16 cellular contexts compared by ENCODE assay signal in the genomic region with DNA sequence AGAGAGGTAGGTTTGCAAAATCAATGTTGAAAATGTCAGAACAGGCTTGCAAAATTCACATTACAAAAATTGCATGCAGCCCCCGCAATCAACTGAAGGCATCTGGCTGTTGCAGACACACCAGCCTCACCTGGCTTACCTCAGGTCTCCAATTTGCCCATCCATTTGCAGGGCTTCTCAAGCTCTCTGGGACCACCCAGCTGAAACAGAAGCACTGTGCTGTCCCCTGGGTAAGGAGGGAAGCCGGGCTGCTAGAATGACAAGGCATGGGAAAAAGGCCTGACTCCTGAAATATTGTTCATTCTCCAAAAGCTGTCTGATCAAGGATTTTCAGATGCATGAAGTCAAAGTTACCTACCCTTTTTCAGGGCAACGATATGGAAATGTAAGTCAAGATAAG. TPM values are rescaled to one million over a fixed set of nuclear protein-coding genes. Genes with fewer than 3 reads are reported as not detected.
DNase-seq lines count a peak whose midpoint lies in the region; ATAC-seq and TF ChIP-seq lines count a peak whose summit lies in the region.
"Had no signal": no experiment of that assay in that cellular context is flagged by ENCODE, and none has a peak within 500 bp of the region (broad histone marks: within the 10 kb centered on the region; RNA-seq: fewer than 3 reads in every experiment).

No MANE protein-coding gene starts in this region.

- no peak overlapping the region; a peak in 1 of 4 replicates for H3K4me3 ChIP-seq in DND-41 (ENCODE audit: low read depth in 1 of 2, low read length in 2 of 2)
- H3K4me3 ChIP-seq in PC-9: no peak overlapping the region
- no peak overlapping the region for H3K4me3 ChIP-seq in esophagus (ENCODE audit: low read depth in 1 of 2, low read length in 2 of 2)
- no peak overlapping the region for H3K4me3 ChIP-seq in sigmoid colon
- H3K4me3 ChIP-seq: SJSA1 had no signal

- no peak for TF ChIP-seq POLR2A in sigmoid colon (IDR thresholded peaks at IDR 0.05)

- H3F3A ChIP-seq in PC-9 (ENCODE audit: insufficient read depth, low read depth): peaks cover 29% of the 10 kb centered on the region

- H2AFZ ChIP-seq in DND-41 (ENCODE audit: low read depth, low read length) (peak overlapping the region; percentile 28; the same call in 1 of the 2 replicates), PC-9 (no peak overlapping the region)

- H3K27ac ChIP-seq in DND-41 (ENCODE audit: low read length) (peak overlapping the region; percentile 78), PC-9 (peak overlapping the region; percentile 99), esophagus (ENCODE audit: low read depth in 2 of 2, low read length in 1 of 2) (peak overlapping the region; percentile 43 to 57), sigmoid colon (no peak overlapping the region)
- H3K27ac ChIP-seq: C4-2B, SJSA1 had no signal

- TF ChIP-seq CTCF in DND-41 (IDR thresholded peaks at IDR 0.05; ENCODE audit: borderline replicate concordance, extremely low read depth, low read length, poor library complexity, severe bottlenecking) (no peak), PC-9 (conservative IDR thresholded peaks at IDR 0.05) (no peak), sigmoid colon (IDR thresholded peaks at IDR 0.05) (no peak), GM13977 (IDR thresholded peaks at IDR 0.05; ENCODE audit: extremely low read depth, insufficient read depth, missing control alignments) (no peak)

- no peak for TF ChIP-seq EP300 in sigmoid colon (IDR thresholded peaks at IDR 0.05)

- no peaks in the 10 kb centered on the region for H3K79me2 ChIP-seq in DND-41 (ENCODE audit: insufficient read depth, low read length)
- H3K79me2 ChIP-seq in PC-9 (ENCODE audit: low read depth): 0 out of 2 replicates have a peak, but pooled peaks cover 6% of the 10 kb centered on the region

- POLR2A ChIA-PET in PC-9 (lab: Charles Lee; ENCODE audit: unreplicated experiment): no interaction called here

- H3K4me1 ChIP-seq in DND-41 (ENCODE audit: insufficient read depth, low read length) (peaks cover 75% of the 10 kb centered on the region), PC-9 (replicated peaks; ENCODE audit: insufficient read depth) (peaks cover 57% of the 10 kb centered on the region), esophagus (ENCODE audit: control insufficient read depth in 2 of 2, insufficient read depth in 2 of 2, low read length in 1 of 2) (peaks cover 2 to 30% of the 10 kb centered on the region in 2 donors), sigmoid colon (peaks cover 0 to 10% (median 4%) of the 10 kb centered on the region in 4 donors)

- H3K4me2 ChIP-seq in DND-41 (ENCODE audit: insufficient read depth, low read length): peak overlapping the region; percentile 21
- no peak overlapping the region for H3K4me2 ChIP-seq in PC-9

- no peaks in the 10 kb centered on the region for H3K9me2 ChIP-seq in PC-9 (ENCODE audit: insufficient read depth)

- no TSS peak for BruUV-seq in PC-9 (replicated peaks; lab: Mats Ljungman, UMichigan)

- intact Hi-C loops in PC-9 (cut with micrococcal nuclease; ENCODE audit: unreplicated experiment): no loop called here
- intact Hi-C loops in sigmoid colon (cut with DNase I): no loop called here

- H3K27me3 ChIP-seq in DND-41 (ENCODE audit: insufficient read depth, low read length, poor library complexity) (no peaks in the 10 kb centered on the region), PC-9 (ENCODE audit: insufficient read depth, low read depth) (no peaks in the 10 kb centered on the region), esophagus (ENCODE audit: control insufficient read depth in 1 of 2, insufficient read depth in 2 of 2, low read length in 2 of 2) (no peaks in the 10 kb centered on the region), sigmoid colon (no peaks in the 10 kb centered on the region)
- H3K27me3 ChIP-seq: SJSA1 had no signal

- in situ Hi-C loops in GM13977 (cut with MboI; ENCODE audit: low pct_unique_long_range_greater_than_20kb, low sequenced_read_pairs, unreplicated experiment): no loop called here

- ATAC-seq in DND-41 (ENCODE audit: insufficient read depth, low read depth) (no peak), GM19397 (IDR thresholded peaks at IDR 0.05; ENCODE audit: unreplicated experiment) (no peak)
- ATAC-seq: PC-3 had no signal

- no peak for DNase-seq in DND-41
- no peak for DNase-seq in PC-9
- peak; percentile 25 for DNase-seq in sigmoid colon
- DNase-seq in activated CD4-positive, alpha-beta T cell treated with anti-CD3 and anti-CD28 coated beads, Interleukin-2, amount 50 U/mL, for 1 hour: no peak
- DNase-seq in GM13977 (ENCODE audit: low spot score): no peak
- DNase-seq: Kasumi-1, NCI-H1105, NCI-H2081, NCI-H524, NCI-H82, PC-3 had no signal

- H3K9me3 ChIP-seq in DND-41 (ENCODE audit: insufficient read depth, low read length, severe bottlenecking) (no peaks in the 10 kb centered on the region), PC-9 (ENCODE audit: insufficient read depth, low read depth) (no peaks in the 10 kb centered on the region), esophagus (ENCODE audit: control insufficient read depth in 2 of 2, insufficient read depth in 1 of 2, low read depth in 1 of 2, low read length in 1 of 2) (no peaks in the 10 kb centered on the region), sigmoid colon (no peaks in the 10 kb centered on the region)
- H3K9me3 ChIP-seq: SJSA1 had no signal

- CTCF ChIA-PET in PC-9 (lab: Charles Lee): no interaction called here

- peak overlapping the region; percentile 47 for H3K9ac ChIP-seq in DND-41 (ENCODE audit: low read depth, low read length)

- H4K20me1 ChIP-seq in DND-41 (ENCODE audit: insufficient read depth, low read length) (no peaks in the 10 kb centered on the region), PC-9 (ENCODE audit: insufficient read depth) (no peaks in the 10 kb centered on the region)

- 87 to 89% methylated on average over 3 of the region's 3 CpGs for WGBS in esophagus, 2 donors
- 87 to 91% methylated on average over 3 of the region's 3 CpGs for WGBS in sigmoid colon, 2 donors

- H3K36me3 ChIP-seq in DND-41 (ENCODE audit: insufficient read depth, low read length) (no peaks in the 10 kb centered on the region), PC-9 (ENCODE audit: low read depth) (no peaks in the 10 kb centered on the region), esophagus (ENCODE audit: control insufficient read depth in 2 of 2, insufficient read depth in 2 of 2, low read length in 1 of 2) (no peaks in the 10 kb centered on the region), sigmoid colon (no peaks in the 10 kb centered on the region)
- H3K36me3 ChIP-seq: SJSA1 had no signal

RNA-seq across cellular contexts. Expression of a gene that starts 52.6 kb away (rescaled TPM):
- total RNA-seq in PC-9 (2021): 0.07 TPM in 1 of 2 replicates, not detected in the other
- 1 to 10 TPM; 1.8 to 2.8 TPM for polyA plus RNA-seq in esophagus
- 10 to 100 TPM; 14.2 to 27.2 (median 17.7) TPM for total RNA-seq in sigmoid colon
- polyA plus RNA-seq in sigmoid colon: 10 to 100 TPM in 2 of 3 donors, 1 to 10 TPM in 1; 1.8 to 14.5 (median 10.6) TPM
- total RNA-seq: PC-3, SJSA1 had no signal
- polyA plus RNA-seq: IgD-negative memory B cell had no signal

Comparison
In these comparisons a context has a peak if more than half of its experiments do, and no peak if none do; other contexts are left out.
1. H3K27ac ChIP-seq: peak in DND-41 (single experiment), PC-9 (single experiment) and esophagus (2 of 2); none in sigmoid colon (0 of 4).
2. RNA of a gene that starts 52.6 kb away (total RNA-seq): 14.2 to 27.2 TPM in sigmoid colon; 0.07 TPM in PC-9; every median in the first group is over 10 times any median in the second.